ENCODE assay signal across 18 cellular contexts in the genomic region with DNA sequence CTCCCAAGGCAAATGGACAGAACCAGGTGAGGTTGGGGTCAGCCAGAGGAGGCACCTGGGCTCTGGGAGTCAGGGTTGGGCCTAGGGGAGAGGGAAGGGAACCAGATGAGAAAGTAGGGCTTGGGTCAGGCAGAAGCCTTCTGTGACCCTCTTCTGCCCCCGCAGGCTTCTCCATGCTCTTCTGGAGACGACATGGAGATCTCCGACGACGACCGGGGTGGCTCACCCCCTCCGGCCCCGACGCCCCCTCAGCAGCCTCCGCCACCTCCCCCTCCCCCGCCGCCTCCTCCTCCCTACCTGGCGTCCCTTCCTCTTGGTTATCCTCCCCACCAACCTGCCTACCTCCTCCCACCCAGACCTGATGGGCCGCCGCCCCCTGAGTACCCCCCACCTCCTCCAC.
"Had no signal": no experiment of that assay in that cellular context is flagged by ENCODE, and none has a peak within 500 bp of the region (broad histone marks: within the 10 kb centered on the region; RNA-seq: fewer than 3 reads in every experiment).

No MANE protein-coding gene starts in this region.

- ATAC-seq: upper lobe of right lung had no signal

- DNase-seq: effector CD4-positive, alpha-beta T cell; endodermal cell; foreskin melanocyte; head of caudate nucleus; mesendoderm; naive B cell; sigmoid colon; stimulated activated CD4-positive, alpha-beta T cell treated with anti-CD3 and anti-CD28 coated beads, Interleukin-12 subunit alpha, Interleukin-12 subunit beta, amount 100 ng/mL, for 4 hours; testis; upper lobe of right lung had no signal

- H3K27me3 ChIP-seq: hepatocyte, neutrophil, right atrium auricular region, sigmoid colon, testis, tibial nerve, upper lobe of right lung, vagina had no signal

- H3K27ac Mint-ChIP-seq: endodermal cell had no signal

- H3K27me3 Mint-ChIP-seq: naive B cell; stimulated activated naive CD8-positive, alpha-beta T cell treated with anti-CD3 and anti-CD28 coated beads, Interleukin-15, Interleukin-2, amounts not matched to agents 100 ng/mL and 50 ng/mL, for 24 hours had no signal

- H3K4me1 Mint-ChIP-seq: endodermal cell had no signal

- H3K4me3 Mint-ChIP-seq: endodermal cell; naive B cell; stimulated activated naive CD8-positive, alpha-beta T cell treated with anti-CD3 and anti-CD28 coated beads, Interleukin-15, Interleukin-2, amounts not matched to agents 100 ng/mL and 50 ng/mL, for 24 hours had no signal

- H3K9me3 Mint-ChIP-seq: endodermal cell; naive B cell; stimulated activated naive CD8-positive, alpha-beta T cell treated with anti-CD3 and anti-CD28 coated beads, Interleukin-15, Interleukin-2, amounts not matched to agents 100 ng/mL and 50 ng/mL, for 24 hours had no signal

- H3K4me3 ChIP-seq: coronary artery, hepatocyte, right atrium auricular region, sigmoid colon, skin epidermis, testis, tibial nerve, upper lobe of right lung, vagina had no signal
